8 cellular contexts compared by ENCODE assay signal in the genomic region with DNA sequence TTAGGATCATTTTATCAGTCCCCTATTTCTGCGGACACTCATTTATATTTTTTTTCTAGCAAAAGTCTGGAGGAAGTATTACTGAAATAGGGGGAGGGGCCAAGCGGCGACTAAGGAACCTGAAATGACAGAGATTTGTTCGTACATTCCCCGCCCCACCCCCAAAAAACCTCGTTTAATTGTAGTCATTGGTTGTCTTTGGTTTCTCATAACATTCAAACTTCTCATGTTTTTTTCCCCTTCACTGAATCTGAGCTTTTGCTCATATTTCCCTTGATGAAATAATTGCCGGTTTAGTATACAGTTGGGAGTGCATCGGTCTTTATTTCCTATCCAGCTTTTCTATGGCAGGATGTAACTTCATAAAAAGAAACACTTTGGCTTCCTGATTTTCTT. TPM values are rescaled to one million over a fixed set of nuclear protein-coding genes. Genes with fewer than 3 reads are reported as not detected.
DNase-seq lines count a peak whose midpoint lies in the region; ATAC-seq and TF ChIP-seq lines count a peak whose summit lies in the region.

No MANE protein-coding gene starts in this region.

- no peaks in the 10 kb centered on the region for H3K4me1 Mint-ChIP-seq in Caco-2 (ENCODE audit: low read depth, unreplicated experiment)
- H3K4me1 Mint-ChIP-seq in activated T-helper 1 cell treated with anti-CD3 and anti-CD28 coated beads, Interleukin-12 subunit alpha, Interleukin-12 subunit beta, Interleukin-2, Interleukin-4 antibody, amounts not matched to agents 30 ng/mL and 10 ng/mL and 1 ng/mL, durations not matched to agents 14 hours and 24 hours and 36 hours (ENCODE audit: low read depth): peaks cover 38% of the 10 kb centered on the region

- TF ChIP-seq CTCF in Caco-2 (IDR thresholded peaks at IDR 0.05; ENCODE audit: insufficient read depth in 1 of 2, low read depth in 1 of 2, low read length in 1 of 2, severe bottlenecking in 1 of 2, unreplicated experiment in 1 of 2) (no peak), RWPE1 (conservative IDR thresholded peaks at IDR 0.05; ENCODE audit: low read depth) (no peak)

- no peak overlapping the region for H3K27ac Mint-ChIP-seq in Caco-2 (ENCODE audit: unreplicated experiment)
- peak overlapping the region; percentile 96 for H3K27ac Mint-ChIP-seq in activated T-helper 1 cell treated with anti-CD3 and anti-CD28 coated beads, Interleukin-12 subunit alpha, Interleukin-12 subunit beta, Interleukin-2, Interleukin-4 antibody, amounts not matched to agents 30 ng/mL and 10 ng/mL and 1 ng/mL, durations not matched to agents 14 hours and 24 hours and 36 hours

- intact Hi-C loops in Caco-2 (cut with micrococcal nuclease; ENCODE audit: unreplicated experiment) (loop anchor here (5.0 kb wide), 1 partner anchor 123 kb away; no protein-coding TSS in a partner anchor), right cardiac atrium (cut with DNase I) (loop anchor here in 3 of 4 donors (5.0 to 10.0 kb wide), 4 partner anchors 123 to 167 kb away; no protein-coding TSS in a partner anchor)
- intact Hi-C loops in activated T-helper 1 cell treated with anti-CD3 and anti-CD28 coated beads, Interleukin-12 subunit alpha, Interleukin-12 subunit beta, Interleukin-2, Interleukin-4 antibody, amounts not matched to agents 30 ng/mL and 10 ng/mL and 1 ng/mL, durations not matched to agents 14 hours and 24 hours and 36 hours (cut with micrococcal nuclease): loop anchor here (5.0 kb wide), 1 partner anchor 267 kb away; a partner anchor contains a TSS

- peaks cover 12% of the 10 kb centered on the region for H3K27me3 Mint-ChIP-seq in Caco-2 (ENCODE audit: insufficient read depth, unreplicated experiment)
- peaks cover 8% of the 10 kb centered on the region for H3K27me3 Mint-ChIP-seq in activated T-helper 1 cell treated with anti-CD3 and anti-CD28 coated beads, Interleukin-12 subunit alpha, Interleukin-12 subunit beta, Interleukin-2, Interleukin-4 antibody, amounts not matched to agents 30 ng/mL and 10 ng/mL and 1 ng/mL, durations not matched to agents 14 hours and 24 hours and 36 hours (ENCODE audit: insufficient read depth)

- H3K27me3 ChIP-seq in Caco-2 (replicated peaks; ENCODE audit: control insufficient read depth, insufficient read depth, low read length) (no peaks in the 10 kb centered on the region; the same call in 1 of the 2 replicates), right cardiac atrium (ENCODE audit: control insufficient read depth, insufficient read depth) (no peaks in the 10 kb centered on the region)

- no peak for ATAC-seq in right cardiac atrium
- no peak for ATAC-seq in GM21381 (IDR thresholded peaks at IDR 0.05; ENCODE audit: unreplicated experiment)

- H3K36me3 Mint-ChIP-seq in Caco-2 (ENCODE audit: insufficient read depth, unreplicated experiment): no peaks in the 10 kb centered on the region
- H3K36me3 Mint-ChIP-seq in activated T-helper 1 cell treated with anti-CD3 and anti-CD28 coated beads, Interleukin-12 subunit alpha, Interleukin-12 subunit beta, Interleukin-2, Interleukin-4 antibody, amounts not matched to agents 30 ng/mL and 10 ng/mL and 1 ng/mL, durations not matched to agents 14 hours and 24 hours and 36 hours (ENCODE audit: low read depth): peaks cover 30% of the 10 kb centered on the region

- WGBS in right cardiac atrium: 5% methylated on average over 8 of the region's 8 CpGs

- POLR2A ChIA-PET in Caco-2 (lab: Charles Lee): interaction anchor here (0.6 kb wide), 1 partner anchor 274 kb away, joined by 3 read pairs; no protein-coding TSS in a partner anchor
- POLR2A ChIA-PET in RWPE1 (lab: Yijun Ruan, JAX; ENCODE audit: low non-redundant PET): no interaction called here

- peak overlapping the region; percentile 85 for H3K4me3 Mint-ChIP-seq in Caco-2 (ENCODE audit: unreplicated experiment)
- H3K4me3 Mint-ChIP-seq in activated T-helper 1 cell treated with anti-CD3 and anti-CD28 coated beads, Interleukin-12 subunit alpha, Interleukin-12 subunit beta, Interleukin-2, Interleukin-4 antibody, amounts not matched to agents 30 ng/mL and 10 ng/mL and 1 ng/mL, durations not matched to agents 14 hours and 24 hours and 36 hours: peak overlapping the region; percentile 97

- DNase-seq in Caco-2 (no peak), NCI-H2171 treated with DMSO at 0.1 percent for 48 hours (lab: John Stamatoyannopoulos, UW) (peak; percentile 66), right cardiac atrium (peak in 2 of 3 donors; percentile 29 to 65), RWPE1 (ENCODE audit: low spot score) (no peak), NK-92 (lab: John Stamatoyannopoulos, UW; ENCODE audit: unreplicated experiment) (no peak)
- DNase-seq in activated T-helper 1 cell treated with anti-CD3 and anti-CD28 coated beads, Interleukin-12 subunit alpha, Interleukin-12 subunit beta, Interleukin-2, Interleukin-4 antibody, amounts not matched to agents 30 ng/mL and 10 ng/mL and 1 ng/mL, durations not matched to agents 14 hours and 24 hours and 36 hours (ENCODE audit: low spot score): peak; percentile 34
- DNase-seq in stimulated activated CD4-positive, alpha-beta T cell treated with anti-CD3 and anti-CD28 coated beads, Interleukin-1b, Interleukin-23, amount 100 ng/mL, for 24 hours (ENCODE audit: low read depth in 4 of 4, low spot score in 1 of 4): peak in 3 of 4 experiments; percentile 57 to 74 (median 57)

- peaks cover 8% of the 10 kb centered on the region for H3K4me1 ChIP-seq in Caco-2
- peaks cover 3% of the 10 kb centered on the region for H3K4me1 ChIP-seq in right cardiac atrium (ENCODE audit: control insufficient read depth, insufficient read depth, low read length)

- H3K36me3 ChIP-seq in Caco-2 (ENCODE audit: control insufficient read depth, insufficient read depth, low read length): no peaks in the 10 kb centered on the region

- CTCF ChIA-PET in Caco-2 (lab: Charles Lee) (no interaction called here), RWPE1 (lab: Yijun Ruan, JAX) (interaction anchor here (1.3 kb wide), 1 partner anchor 169 kb away, joined by 5 read pairs; no protein-coding TSS in a partner anchor)

- H3K9me3 Mint-ChIP-seq in Caco-2 (ENCODE audit: unreplicated experiment): no peaks in the 10 kb centered on the region
- H3K9me3 Mint-ChIP-seq in activated T-helper 1 cell treated with anti-CD3 and anti-CD28 coated beads, Interleukin-12 subunit alpha, Interleukin-12 subunit beta, Interleukin-2, Interleukin-4 antibody, amounts not matched to agents 30 ng/mL and 10 ng/mL and 1 ng/mL, durations not matched to agents 14 hours and 24 hours and 36 hours: peaks cover 3% of the 10 kb centered on the region

- no peaks in the 10 kb centered on the region; the same call in 1 of the 2 replicates for H3K9me3 ChIP-seq in Caco-2
- no peaks in the 10 kb centered on the region for H3K9me3 ChIP-seq in right cardiac atrium (ENCODE audit: control insufficient read depth, low read length)

- no TSS peak for BruUV-seq in Caco-2 (replicated peaks; lab: Mats Ljungman, UMichigan)

- H3K4me3 ChIP-seq in Caco-2 (ENCODE audit: low read depth, low read length) (peak overlapping the region; percentile 38), right cardiac atrium (ENCODE audit: low read length) (peak overlapping the region; percentile 73)

- H3K27ac ChIP-seq in right cardiac atrium (ENCODE audit: low read length) (no peak overlapping the region), RWPE1 (no peak overlapping the region)

RNA-seq across cellular contexts. Expression of a gene that starts 0.8 kb away (rescaled TPM):
- total RNA-seq in Caco-2 (2022) (7.2 and 7.6 TPM in 2 replicates), right cardiac atrium (10 to 100 TPM; 56.5 to 76.6 (median 73.5) TPM)
- 347 and 355 TPM in 2 replicates for total RNA-seq in activated T-helper 1 cell treated with anti-CD3 and anti-CD28 coated beads, Interleukin-12 subunit alpha, Interleukin-12 subunit beta, Interleukin-2, Interleukin-4 antibody, amounts not matched to agents 30 ng/mL and 10 ng/mL and 1 ng/mL, durations not matched to agents 14 hours and 24 hours and 36 hours
- 29.8 TPM for polyA plus RNA-seq in right cardiac atrium

Comparison
In these comparisons a context has a peak if more than half of its experiments do, and no peak if none do; other contexts are left out.
1. DNase-seq: peak in NCI-H2171 treated with DMSO at 0.1 percent for 48 hours (single experiment), activated T-helper 1 cell treated with anti-CD3 and anti-CD28 coated beads, Interleukin-12 subunit alpha, Interleukin-12 subunit beta, Interleukin-2, Interleukin-4 antibody, amounts not matched to agents 30 ng/mL and 10 ng/mL and 1 ng/mL, durations not matched to agents 14 hours and 24 hours and 36 hours (single experiment), right cardiac atrium (2 of 3) and stimulated activated CD4-positive, alpha-beta T cell treated with anti-CD3 and anti-CD28 coated beads, Interleukin-1b, Interleukin-23, amount 100 ng/mL, for 24 hours (3 of 4); none in Caco-2 (0 of 2), RWPE1 (single experiment) and NK-92 (single experiment).